8 cellular contexts compared by ENCODE assay signal in the genomic region with DNA sequence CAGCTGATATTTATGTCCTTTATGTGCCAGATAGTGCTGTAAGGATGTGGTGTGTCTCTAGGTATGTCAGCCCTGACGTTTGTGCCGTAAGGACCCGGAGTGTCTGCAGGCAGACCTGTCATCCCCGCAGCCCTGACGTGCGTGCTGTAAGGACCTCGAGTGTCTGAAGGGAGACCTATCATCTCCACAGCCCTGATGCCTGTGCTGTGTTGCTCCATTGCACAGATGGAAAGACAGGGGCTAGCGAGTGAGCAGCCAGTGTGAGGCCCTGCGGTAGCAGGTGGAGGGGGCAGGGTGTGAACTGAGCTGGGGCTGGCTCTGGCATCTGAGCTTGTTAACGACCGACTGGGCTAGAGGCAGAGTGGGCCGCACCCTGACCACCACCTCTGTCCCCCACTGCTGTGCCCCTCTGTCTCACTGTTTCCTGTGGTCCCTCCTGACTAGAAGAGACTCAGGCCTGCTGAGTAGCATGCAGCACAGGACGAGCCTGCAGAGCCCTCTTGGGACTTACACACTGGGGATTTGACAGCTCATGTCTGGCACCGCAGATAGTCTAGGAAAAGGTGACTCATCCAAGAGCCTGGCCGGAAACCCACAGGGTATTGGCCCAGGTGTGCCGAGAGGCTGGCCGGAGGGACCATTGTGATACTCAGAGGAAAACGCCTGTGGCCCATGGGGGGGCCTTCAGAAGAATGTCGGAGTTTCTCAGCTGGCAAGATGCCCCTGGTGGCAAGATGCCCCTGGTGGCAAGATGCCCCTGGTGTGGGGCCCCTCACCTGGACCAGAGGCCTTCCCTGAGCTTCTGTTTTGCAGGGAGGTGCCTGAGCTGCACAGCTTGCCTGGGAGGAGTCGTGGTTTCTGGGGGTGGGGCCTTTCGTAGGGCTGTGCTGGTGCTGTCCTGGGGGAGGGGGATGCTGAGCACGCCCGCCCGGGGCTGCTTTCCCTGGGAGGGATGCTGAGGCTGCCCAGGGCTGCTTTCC.
A peak's percentile ranks its signal among the peaks of the same experiment; 100 is the strongest.
DNase-seq lines count a peak whose midpoint lies in the region; ATAC-seq and TF ChIP-seq lines count a peak whose summit lies in the region.

No MANE protein-coding gene starts in this region.

- no peak overlapping the region for H3K4me3 Mint-ChIP-seq in stimulated activated memory B cell treated with anti-CD40 and anti-IgM and Interleukin-4, amounts not matched to agents 10 μg/mL and 1 μg/mL and 100 μg/mL, for 72 hours

- peaks cover 24% of the 10 kb centered on the region for H3K4me1 Mint-ChIP-seq in stimulated activated memory B cell treated with anti-CD40 and anti-IgM and Interleukin-4, amounts not matched to agents 10 μg/mL and 1 μg/mL and 100 μg/mL, for 72 hours

- no peaks in the 10 kb centered on the region for H3K9me3 Mint-ChIP-seq in stimulated activated memory B cell treated with anti-CD40 and anti-IgM and Interleukin-4, amounts not matched to agents 10 μg/mL and 1 μg/mL and 100 μg/mL, for 72 hours

- TF ChIP-seq CTCF in astrocyte of the spinal cord (IDR thresholded peaks at IDR 0.05; ENCODE audit: low read depth, low read length): no peak

- no peaks in the 10 kb centered on the region for H3K27me3 Mint-ChIP-seq in stimulated activated memory B cell treated with anti-CD40 and anti-IgM and Interleukin-4, amounts not matched to agents 10 μg/mL and 1 μg/mL and 100 μg/mL, for 72 hours

- DNase-seq in EL (peak; percentile 83), SW 1271 (lab: John Stamatoyannopoulos, UW) (peak; percentile 61 to 62), astrocyte of the spinal cord (ENCODE audit: low read depth, low spot score) (peak; percentile 87), kidney tubule cell (ENCODE audit: low spot score) (peak; percentile 95), superior temporal gyrus (ENCODE audit: extremely low spot score) (no peak)

- H3K36me3 Mint-ChIP-seq in stimulated activated memory B cell treated with anti-CD40 and anti-IgM and Interleukin-4, amounts not matched to agents 10 μg/mL and 1 μg/mL and 100 μg/mL, for 72 hours: no peaks in the 10 kb centered on the region

- no peak overlapping the region for H3K4me3 ChIP-seq in astrocyte of the spinal cord (ENCODE audit: low read depth, low read length)

- in situ Hi-C loops in astrocyte of the spinal cord (cut with HindIII; ENCODE audit: low sequenced_read_pairs): no loop called here

- no peak overlapping the region for H3K27ac Mint-ChIP-seq in stimulated activated memory B cell treated with anti-CD40 and anti-IgM and Interleukin-4, amounts not matched to agents 10 μg/mL and 1 μg/mL and 100 μg/mL, for 72 hours

- ATAC-seq in GM21360 (IDR thresholded peaks at IDR 0.05; ENCODE audit: unreplicated experiment) (peak; percentile 79), HG03565 (IDR thresholded peaks at IDR 0.05; ENCODE audit: unreplicated experiment) (peak; percentile 77)
- ATAC-seq in stimulated activated memory B cell treated with anti-CD40 and anti-IgM and Interleukin-4, amounts not matched to agents 10 μg/mL and 1 μg/mL and 100 μg/mL, for 72 hours: peak; percentile 89
